In genomic region chr6:56759521-56759920, GRCh38 we compare ENCODE assay signal across 14 cellular contexts.
DNase-seq lines count a peak whose midpoint lies in the region; ATAC-seq and TF ChIP-seq lines count a peak whose summit lies in the region.
"Had no signal": no experiment of that assay in that cellular context is flagged by ENCODE, and none has a peak within 500 bp of the region (broad histone marks: within the 10 kb centered on the region; RNA-seq: fewer than 3 reads in every experiment).

No MANE protein-coding gene starts in this region.

- H3K4me3 ChIP-seq in HUES48 (ENCODE audit: low read depth, low read length), result no peak overlapping the region
- no peak overlapping the region for H3K4me3 ChIP-seq in HAP-1
- H3K4me3 ChIP-seq: spleen had no signal

- DNase-seq in dermis blood vessel endothelial cell (peak; percentile 60), progenitor cell of endocrine pancreas (ENCODE audit: low spot score, unreplicated experiment) (no peak), HEK293T (ENCODE audit: extremely low spot score) (no peak), HAP-1 (ENCODE audit: low spot score in 2 of 2) (no peak)
- DNase-seq: activated effector memory CD4-positive, alpha-beta T cell treated with anti-CD3 and anti-CD28 coated beads, Interleukin-2, amount 50 U/mL, for 16 hours; aorta; immature natural killer cell; NCI-H2107; spleen had no signal

- in situ Hi-C loops in HAP-1 (cut with MboI; ENCODE audit: low sequenced_read_pairs), result no loop called here

- H3K4me1 ChIP-seq in HUES48 (ENCODE audit: control insufficient read depth, insufficient read depth, low read length), result peaks cover 61% of the 10 kb centered on the region
- peaks cover 25% of the 10 kb centered on the region for H3K4me1 ChIP-seq in HAP-1

- H3K36me3 ChIP-seq in HUES48 (ENCODE audit: control insufficient read depth, insufficient read depth, low read length) (no peaks in the 10 kb centered on the region), HAP-1 (replicated peaks) (no peaks in the 10 kb centered on the region)
- H3K36me3 ChIP-seq: spleen had no signal

- H3K9me3 Mint-ChIP-seq in progenitor cell of endocrine pancreas (ENCODE audit: low read depth), result no peaks in the 10 kb centered on the region
- H3K9me3 Mint-ChIP-seq: immature natural killer cell had no signal

- H3K36me3 Mint-ChIP-seq in progenitor cell of endocrine pancreas (ENCODE audit: insufficient read depth), result no peaks in the 10 kb centered on the region
- H3K36me3 Mint-ChIP-seq: immature natural killer cell had no signal

- no peak overlapping the region for H3K9ac ChIP-seq in HUES48 (ENCODE audit: low read depth, low read length)
- H3K9ac ChIP-seq: parathyroid adenoma had no signal

- POLR2A ChIA-PET in HEK293T (lab: Yijun Ruan, JAX), result no interaction called here

- CTCF ChIA-PET in HEK293T (lab: Yijun Ruan, JAX), result interaction anchor here (2.9 kb wide), 1 partner anchor 50 kb away, joined by 11 read pairs; no protein-coding TSS in a partner anchor

- peak; percentile 26 for ATAC-seq in GM21529 (IDR thresholded peaks at IDR 0.05; ENCODE audit: unreplicated experiment)
- no peak for ATAC-seq in HG02798 (IDR thresholded peaks at IDR 0.05; ENCODE audit: poor library complexity, unreplicated experiment)
- ATAC-seq: SK-N-SH treated with all-trans-retinoic acid at 6 μM for 48 hours had no signal

- no peak for TF ChIP-seq CTCF in progenitor cell of endocrine pancreas (IDR thresholded peaks at IDR 0.05; ENCODE audit: unreplicated experiment)

- H3K27ac ChIP-seq in HUES48 (ENCODE audit: low read depth, low read length), result peak overlapping the region; percentile 14
- H3K27ac ChIP-seq: parathyroid adenoma had no signal

- H3K4me1 Mint-ChIP-seq in progenitor cell of endocrine pancreas (ENCODE audit: low read depth), result peaks cover 14% of the 10 kb centered on the region
- H3K4me1 Mint-ChIP-seq: immature natural killer cell had no signal

- peak overlapping the region; percentile 73 for H3K27ac Mint-ChIP-seq in progenitor cell of endocrine pancreas
- H3K27ac Mint-ChIP-seq: immature natural killer cell had no signal

- no peaks in the 10 kb centered on the region for H3K27me3 Mint-ChIP-seq in progenitor cell of endocrine pancreas

- no peak overlapping the region for H3K4me3 Mint-ChIP-seq in progenitor cell of endocrine pancreas (ENCODE audit: low read depth)
- H3K4me3 Mint-ChIP-seq: immature natural killer cell had no signal

- H3K9me3 ChIP-seq in HUES48 (ENCODE audit: control insufficient read depth, insufficient read depth, low read length), result no peaks in the 10 kb centered on the region
- H3K9me3 ChIP-seq in HAP-1, result no peaks in the 10 kb centered on the region
- H3K9me3 ChIP-seq: spleen had no signal

- H3K27me3 ChIP-seq in HUES48 (ENCODE audit: control insufficient read depth, insufficient read depth, low read length) (no peaks in the 10 kb centered on the region), HAP-1 (ENCODE audit: low read depth) (no peaks in the 10 kb centered on the region)
- H3K27me3 ChIP-seq: spleen had no signal

TF ChIP-seq in HEK293T, 16 proteins besides CTCF, POLR2A, EP300 and RAD21:
- no peak for TF ChIP-seq ZNF384 (IDR thresholded peaks at IDR 0.05)
- no peak for TF ChIP-seq TARDBP (IDR thresholded peaks at IDR 0.05)
- TF ChIP-seq BHLHE40 (IDR thresholded peaks at IDR 0.05; ENCODE audit: borderline replicate concordance), result no peak
